Comparison of ENCODE assay signal across 8 cellular contexts in genomic region chr2:122219504-122219903, GRCh38.
"Had no signal": no experiment of that assay in that cellular context is flagged by ENCODE, and none has a peak within 500 bp of the region (broad histone marks: within the 10 kb centered on the region; RNA-seq: fewer than 3 reads in every experiment).

No MANE protein-coding gene starts in this region.

- H3K4me3 ChIP-seq: GM12878 had no signal

- ATAC-seq: GM12878 had no signal

- DNase-seq: GDM1, GF-D8 had no signal

- FAIRE-seq: G401.6, GM12878, GM12891, GM12892, GM18507, GM19239 had no signal
